19 cellular contexts compared by ENCODE assay signal in the genomic region with DNA sequence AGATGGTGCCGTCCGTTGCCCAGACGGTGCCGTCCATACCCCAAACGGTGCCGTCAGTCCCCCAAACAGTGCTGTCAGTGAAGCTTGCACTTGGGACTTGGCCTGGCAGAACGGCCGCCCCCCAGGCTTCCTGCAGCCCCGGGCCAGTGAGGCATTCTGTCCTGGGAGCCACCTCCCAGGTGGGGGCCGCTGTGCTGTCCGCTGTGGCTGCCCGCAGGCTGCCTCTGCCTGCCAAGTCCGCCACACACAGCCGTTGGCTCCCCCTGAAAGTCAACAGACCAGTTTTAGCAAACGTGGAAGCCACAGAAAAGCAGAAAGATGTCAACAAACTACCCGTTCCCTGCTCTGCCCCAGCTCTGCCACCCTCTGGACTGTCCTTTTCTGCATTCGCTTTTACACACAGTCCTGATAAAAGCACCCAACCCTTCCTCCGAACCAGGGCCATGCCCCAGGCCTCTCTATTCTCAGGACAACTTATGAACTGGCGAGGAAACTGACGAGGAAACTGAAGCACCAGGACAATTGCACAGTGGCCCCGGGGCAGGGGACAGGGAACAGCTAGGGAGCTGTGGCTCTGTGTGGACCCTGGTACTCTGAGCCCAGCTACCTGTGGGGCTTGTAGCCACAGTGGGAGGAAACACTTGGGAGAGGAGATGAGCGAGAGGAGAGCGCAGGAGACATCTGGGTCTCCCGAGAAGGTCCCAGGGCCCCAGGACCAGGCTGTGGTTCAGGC. TPM values are rescaled to one million over a fixed set of nuclear protein-coding genes. Genes with fewer than 3 reads are reported as not detected.
DNase-seq lines count a peak whose midpoint lies in the region; ATAC-seq and TF ChIP-seq lines count a peak whose summit lies in the region.
"Had no signal": no experiment of that assay in that cellular context is flagged by ENCODE, and none has a peak within 500 bp of the region (broad histone marks: within the 10 kb centered on the region; RNA-seq: fewer than 3 reads in every experiment).

No MANE protein-coding gene starts in this region.

- peaks cover 8% of the 10 kb centered on the region for H3K27me3 Mint-ChIP-seq in CD8-positive, alpha-beta T cell (ENCODE audit: low read depth)
- H3K27me3 Mint-ChIP-seq in activated T-cell treated with anti-CD3 and anti-CD28 coated beads, Interleukin-2, amount 50 U/mL, for 72 hours (ENCODE audit: low read depth) = peaks cover 8% of the 10 kb centered on the region
- H3K27me3 Mint-ChIP-seq: activated CD4-positive, alpha-beta T cell treated with anti-CD3 and anti-CD28 coated beads, Interleukin-2, amount 10 ng/mL, durations not matched to agents 7 days and 5 days had no signal

- H3K9ac ChIP-seq in mammary epithelial cell (ENCODE audit: insufficient read depth, low read length) = no peak overlapping the region
- peak overlapping the region; percentile 9 for H3K9ac ChIP-seq in neural cell (ENCODE audit: low read length)
- no peak overlapping the region for H3K9ac ChIP-seq in trophoblast cell (ENCODE audit: low read length)

- H3K23ac ChIP-seq in trophoblast cell (ENCODE audit: low read length) = no peak overlapping the region

- no peaks in the 10 kb centered on the region for H4K20me1 ChIP-seq in mammary epithelial cell (ENCODE audit: insufficient read depth, low read length)
- no peaks in the 10 kb centered on the region for H4K20me1 ChIP-seq in neural cell (ENCODE audit: insufficient read depth)

- no peak overlapping the region for H3K4me3 Mint-ChIP-seq in CD8-positive, alpha-beta T cell
- no peak overlapping the region for H3K4me3 Mint-ChIP-seq in activated T-cell treated with anti-CD3 and anti-CD28 coated beads, Interleukin-2, amount 50 U/mL, for 72 hours
- H3K4me3 Mint-ChIP-seq: activated CD4-positive, alpha-beta T cell treated with anti-CD3 and anti-CD28 coated beads, Interleukin-2, amount 10 ng/mL, durations not matched to agents 7 days and 5 days; activated naive CD8-positive, alpha-beta T cell treated with anti-CD3 and anti-CD28 coated beads for 36 hours; neural crest cell had no signal

- no peak overlapping the region for H2BK12ac ChIP-seq in trophoblast cell (ENCODE audit: low read length)

- DNase-seq in CD8-positive, alpha-beta T cell = no peak
- DNase-seq in LNCaP clone FGC (ENCODE audit: low read depth) (peak; percentile 22), mammary epithelial cell (no peak), trophoblast cell (no peak)
- DNase-seq in activated T-cell treated with anti-CD3 and anti-CD28 coated beads, Interleukin-2, amount 50 U/mL, for 72 hours = no peak
- DNase-seq in effector memory CD4-positive, alpha-beta T cell = no peak
- DNase-seq: activated CD4-positive, alpha-beta T cell treated with anti-CD3 and anti-CD28 coated beads, Interleukin-2, amount 10 ng/mL, durations not matched to agents 7 days and 5 days; activated naive CD8-positive, alpha-beta T cell treated with anti-CD3 and anti-CD28 coated beads for 36 hours; activated T-cell treated with anti-CD3 and anti-CD28 coated beads, Interleukin-2, amount 50 U/mL, for 1 hour; caudate nucleus; SIG-M5; stimulated activated CD4-positive, alpha-beta T cell treated with anti-CD3 and anti-CD28 coated beads, Interleukin-4, amount 100 ng/mL, for 1 hour; stimulated activated CD8-positive, alpha-beta memory T cell treated with anti-CD3 and anti-CD28 coated beads, Interleukin-4, amount 100 ng/mL, for 48 hours had no signal

- POLR2A ChIA-PET in CD8-positive, alpha-beta T cell (lab: Charles Lee) = no interaction called here

- H3K4ac ChIP-seq in trophoblast cell (ENCODE audit: low read depth, low read length) = no peak overlapping the region

- no TSS peak for BruUV-seq in mammary epithelial cell (replicated peaks; lab: Mats Ljungman, UMichigan)

- dilution Hi-C loops in mammary epithelial cell (cut with HindIII; ENCODE audit: low sequenced_read_pairs) = no loop called here

- no peak overlapping the region for H2BK120ac ChIP-seq in trophoblast cell (ENCODE audit: insufficient read depth, low read length, poor library complexity)

- H4K91ac ChIP-seq in trophoblast cell (ENCODE audit: low read depth, low read length) = no peak overlapping the region

- H3K9me3 Mint-ChIP-seq in CD8-positive, alpha-beta T cell = no peaks in the 10 kb centered on the region
- H3K9me3 Mint-ChIP-seq in activated T-cell treated with anti-CD3 and anti-CD28 coated beads, Interleukin-2, amount 50 U/mL, for 72 hours = no peaks in the 10 kb centered on the region
- H3K9me3 Mint-ChIP-seq: activated CD4-positive, alpha-beta T cell treated with anti-CD3 and anti-CD28 coated beads, Interleukin-2, amount 10 ng/mL, durations not matched to agents 7 days and 5 days; activated naive CD8-positive, alpha-beta T cell treated with anti-CD3 and anti-CD28 coated beads for 36 hours; neural crest cell had no signal

- TF ChIP-seq RAD21 in neural cell (conservative IDR thresholded peaks at IDR 0.05) = no peak

- no peak overlapping the region for H2BK5ac ChIP-seq in trophoblast cell (ENCODE audit: low read depth, low read length, poor library complexity)

- no peaks in the 10 kb centered on the region for H3K36me3 ChIP-seq in CD8-positive, alpha-beta T cell (ENCODE audit: insufficient read depth, low read length)
- H3K36me3 ChIP-seq in mammary epithelial cell (ENCODE audit: insufficient read depth, low read length) = no peaks in the 10 kb centered on the region
- no peaks in the 10 kb centered on the region for H3K36me3 ChIP-seq in neural cell (ENCODE audit: insufficient read depth, low read length)
- no peaks in the 10 kb centered on the region for H3K36me3 ChIP-seq in effector memory CD4-positive, alpha-beta T cell (ENCODE audit: control insufficient read depth, insufficient read depth, low read length)
- no peaks in the 10 kb centered on the region for H3K36me3 ChIP-seq in trophoblast cell (ENCODE audit: control insufficient read depth in 1 of 2, insufficient read depth in 2 of 2, low read length in 2 of 2)
- H3K36me3 ChIP-seq: gastroesophageal sphincter had no signal

- in situ Hi-C loops in mammary epithelial cell (cut with MboI; ENCODE audit: low sequenced_read_pairs in 2 of 2) = no loop called here

- H2AFZ ChIP-seq in mammary epithelial cell (ENCODE audit: low read depth, low read length) (peak overlapping the region; percentile 37), neural cell (ENCODE audit: low read depth, low read length) (no peak overlapping the region), trophoblast cell (ENCODE audit: insufficient read depth, low read length, poor library complexity) (no peak overlapping the region)

- H3K79me2 ChIP-seq in mammary epithelial cell (ENCODE audit: insufficient read depth, low read length) (no peaks in the 10 kb centered on the region), neural cell (replicated peaks; ENCODE audit: insufficient read depth, low read length) (no peaks in the 10 kb centered on the region), trophoblast cell (ENCODE audit: control insufficient read depth, insufficient read depth, low read length, poor library complexity) (no peaks in the 10 kb centered on the region)

- no peaks in the 10 kb centered on the region for H3K4me1 ChIP-seq in CD8-positive, alpha-beta T cell (ENCODE audit: insufficient read depth, low read length)
- peaks cover 7% of the 10 kb centered on the region for H3K4me1 ChIP-seq in mammary epithelial cell (ENCODE audit: insufficient read depth, low read length)
- no peaks in the 10 kb centered on the region for H3K4me1 ChIP-seq in effector memory CD4-positive, alpha-beta T cell (ENCODE audit: control insufficient read depth, insufficient read depth, low read length, poor library complexity, severe bottlenecking)
- no peaks in the 10 kb centered on the region for H3K4me1 ChIP-seq in trophoblast cell (ENCODE audit: control insufficient read depth in 1 of 2, insufficient read depth in 2 of 2, low read length in 2 of 2)

- no peak overlapping the region for H4K12ac ChIP-seq in trophoblast cell (ENCODE audit: low read depth, low read length)

- H3K14ac ChIP-seq in trophoblast cell (ENCODE audit: low read length) = no peak overlapping the region

- H3F3A ChIP-seq in neural cell (ENCODE audit: insufficient read depth, low read length, poor library complexity, severe bottlenecking) = no peaks in the 10 kb centered on the region

- no peak overlapping the region for H3K4me3 ChIP-seq in CD8-positive, alpha-beta T cell (ENCODE audit: low read depth, low read length)
- no peak overlapping the region for H3K4me3 ChIP-seq in LNCaP clone FGC (ENCODE audit: low read depth, low read length)
- H3K4me3 ChIP-seq in mammary epithelial cell (replicated peaks in 1 of 3; ENCODE audit: insufficient read depth in 1 of 3, low read depth in 2 of 3, low read length in 3 of 3) = no peak overlapping the region
- H3K4me3 ChIP-seq in neural cell (ENCODE audit: low read length) = no peak overlapping the region
- no peak overlapping the region for H3K4me3 ChIP-seq in effector memory CD4-positive, alpha-beta T cell (ENCODE audit: insufficient read depth, low read depth, low read length, poor library complexity, severe bottlenecking)
- H3K4me3 ChIP-seq in trophoblast cell (ENCODE audit: low read depth, low read length) = no peak overlapping the region
- H3K4me3 ChIP-seq: gastroesophageal sphincter, GM12878, lung had no signal

- intact Hi-C loops in CD8-positive, alpha-beta T cell (cut with DNase I, micrococcal nuclease) = no loop called here
- intact Hi-C loops in mammary epithelial cell (cut with micrococcal nuclease) = no loop called here

- no peaks in the 10 kb centered on the region for H3K79me1 ChIP-seq in trophoblast cell (ENCODE audit: low read length)

- H3K27me3 ChIP-seq in CD8-positive, alpha-beta T cell (ENCODE audit: insufficient read depth, low read length) = no peaks in the 10 kb centered on the region
- no peaks in the 10 kb centered on the region for H3K27me3 ChIP-seq in mammary epithelial cell (ENCODE audit: insufficient read depth, low read length)
- no peaks in the 10 kb centered on the region for H3K27me3 ChIP-seq in neural cell (ENCODE audit: insufficient read depth, low read depth, low read length)
- H3K27me3 ChIP-seq in effector memory CD4-positive, alpha-beta T cell (replicated peaks; ENCODE audit: control insufficient read depth, insufficient read depth, low read length, poor library complexity, severe bottlenecking) = no peaks in the 10 kb centered on the region
- no peaks in the 10 kb centered on the region for H3K27me3 ChIP-seq in trophoblast cell (ENCODE audit: insufficient read depth, low read length)
- H3K27me3 ChIP-seq: gastroesophageal sphincter had no signal

- no peaks in the 10 kb centered on the region for H3K9me3 ChIP-seq in CD8-positive, alpha-beta T cell (ENCODE audit: low read length)
- H3K9me3 ChIP-seq in mammary epithelial cell (replicated peaks; ENCODE audit: insufficient read depth, low read length) (no peaks in the 10 kb centered on the region), neural cell (ENCODE audit: low read length) (no peaks in the 10 kb centered on the region), trophoblast cell (ENCODE audit: insufficient read depth, low read depth, low read length) (peaks cover 5% of the 10 kb centered on the region)
- H3K9me3 ChIP-seq in effector memory CD4-positive, alpha-beta T cell (ENCODE audit: control insufficient read depth, low read length) = no peaks in the 10 kb centered on the region
- H3K9me3 ChIP-seq: gastroesophageal sphincter had no signal

- H3K18ac ChIP-seq in trophoblast cell (ENCODE audit: low read length) = no peak overlapping the region

- WGBS in mammary epithelial cell (ENCODE audit: low coverage, missing lambda C conversion rate) = 32% methylated on average over 24 of the region's 24 CpGs
- no CpG with 5 or more reads among the region's 24 CpGs for WGBS in trophoblast cell (ENCODE audit: extremely low coverage, insufficient coverage, insufficient read length)

- no peak overlapping the region for H3K4me2 ChIP-seq in mammary epithelial cell (ENCODE audit: insufficient read depth, low read depth, low read length)
- H3K4me2 ChIP-seq in neural cell (ENCODE audit: low read length) = no peak overlapping the region
- H3K4me2 ChIP-seq in trophoblast cell (ENCODE audit: low read length) = no peak overlapping the region

- no peak overlapping the region for H2AK5ac ChIP-seq in trophoblast cell (ENCODE audit: low read length)

- no peak overlapping the region for H4K8ac ChIP-seq in trophoblast cell (ENCODE audit: low read depth, low read length)

- peak overlapping the region; percentile 32 for H3K27ac Mint-ChIP-seq in CD8-positive, alpha-beta T cell
- no peak overlapping the region for H3K27ac Mint-ChIP-seq in activated T-cell treated with anti-CD3 and anti-CD28 coated beads, Interleukin-2, amount 50 U/mL, for 72 hours
- H3K27ac Mint-ChIP-seq: activated CD4-positive, alpha-beta T cell treated with anti-CD3 and anti-CD28 coated beads, Interleukin-2, amount 10 ng/mL, durations not matched to agents 7 days and 5 days; activated naive CD8-positive, alpha-beta T cell treated with anti-CD3 and anti-CD28 coated beads for 36 hours had no signal

- no peak overlapping the region for H3K27ac ChIP-seq in CD8-positive, alpha-beta T cell (ENCODE audit: low read depth, low read length)
- no peak overlapping the region for H3K27ac ChIP-seq in mammary epithelial cell (ENCODE audit: insufficient read depth, low read depth, low read length)
- H3K27ac ChIP-seq in neural cell (ENCODE audit: low read length) = peak overlapping the region; percentile 8
- H3K27ac ChIP-seq in effector memory CD4-positive, alpha-beta T cell (ENCODE audit: insufficient read depth, low read length, poor library complexity, severe bottlenecking) = no peak overlapping the region
- H3K27ac ChIP-seq in trophoblast cell (ENCODE audit: low read depth, low read length) = no peak overlapping the region
- H3K27ac ChIP-seq: gastroesophageal sphincter had no signal

- H3K36me3 Mint-ChIP-seq in CD8-positive, alpha-beta T cell = no peaks in the 10 kb centered on the region
- no peaks in the 10 kb centered on the region for H3K36me3 Mint-ChIP-seq in activated T-cell treated with anti-CD3 and anti-CD28 coated beads, Interleukin-2, amount 50 U/mL, for 72 hours (ENCODE audit: insufficient read depth in 2 of 2)
- H3K36me3 Mint-ChIP-seq: activated naive CD8-positive, alpha-beta T cell treated with anti-CD3 and anti-CD28 coated beads for 36 hours had no signal

- no peak for TF ChIP-seq CTCF in CD8-positive, alpha-beta T cell (IDR thresholded peaks at IDR 0.05)
- TF ChIP-seq CTCF in LNCaP clone FGC (IDR thresholded peaks at IDR 0.05; ENCODE audit: control insufficient read depth, extremely low read depth, insufficient read depth) (peak; percentile 37), mammary epithelial cell (conservative IDR thresholded peaks at IDR 0.05 in 1 of 2, IDR thresholded peaks at IDR 0.05 in 1 of 2; ENCODE audit: extremely low read depth in 1 of 2, insufficient read depth in 1 of 2, low read depth in 1 of 2, low read length in 2 of 2) (no peak), neural cell (IDR thresholded peaks at IDR 0.05; ENCODE audit: poor library complexity, severe bottlenecking) (no peak)

- no peak for TF ChIP-seq EP300 in neural cell (conservative IDR thresholded peaks at IDR 0.05; ENCODE audit: poor library complexity, severe bottlenecking)

- ATAC-seq in CD8-positive, alpha-beta T cell = no peak
- no peak for ATAC-seq in activated T-cell treated with anti-CD3 and anti-CD28 coated beads, Interleukin-2, amount 50 U/mL, for 72 hours (replicated peaks in 1 of 2)
- no peak for ATAC-seq in HG02588 (IDR thresholded peaks at IDR 0.05; ENCODE audit: unreplicated experiment)
- ATAC-seq: gastroesophageal sphincter, GM12878 had no signal

- H3K4me1 Mint-ChIP-seq in CD8-positive, alpha-beta T cell (ENCODE audit: low read depth) = no peaks in the 10 kb centered on the region
- H3K4me1 Mint-ChIP-seq in activated T-cell treated with anti-CD3 and anti-CD28 coated beads, Interleukin-2, amount 50 U/mL, for 72 hours (ENCODE audit: low read depth) = no peaks in the 10 kb centered on the region
- H3K4me1 Mint-ChIP-seq: activated CD4-positive, alpha-beta T cell treated with anti-CD3 and anti-CD28 coated beads, Interleukin-2, amount 10 ng/mL, durations not matched to agents 7 days and 5 days; activated naive CD8-positive, alpha-beta T cell treated with anti-CD3 and anti-CD28 coated beads for 36 hours had no signal

- CTCF ChIA-PET in CD8-positive, alpha-beta T cell (lab: Charles Lee) = interaction anchor here (0.6 to 0.9 kb wide), 2 partner anchors 9 to 1877 kb away, joined by 3 to 4 read pairs; no protein-coding TSS in a partner anchor
- CTCF ChIA-PET in mammary epithelial cell (lab: Charles Lee; ENCODE audit: low non-redundant PET) = no interaction called here

- H3K9me2 ChIP-seq in neural cell (ENCODE audit: insufficient read depth, low read length) = no peaks in the 10 kb centered on the region

RNA-seq across cellular contexts. Expression of a gene that starts 39.6 kb away (rescaled TPM):
- 10 to 100 TPM; 11.6 to 13.7 TPM for total RNA-seq in CD8-positive, alpha-beta T cell
- total RNA-seq in mammary epithelial cell = 10 to 100 TPM; 31.0 to 39.2 TPM
- 25.2 TPM for polyA plus RNA-seq in mammary epithelial cell
- polyA minus RNA-seq in mammary epithelial cell = 28.5 TPM
- 2.3 and 2.7 TPM in 2 replicates for polyA plus RNA-seq in neural cell
- polyA minus RNA-seq in neural cell = 3.8 and 4.6 TPM in 2 replicates
- total RNA-seq in activated T-cell treated with anti-CD3 and anti-CD28 coated beads, Interleukin-2, amount 50 U/mL, for 72 hours = 10 to 100 TPM in 1 of 2 donors, 1 to 10 TPM in 1; 4.9 to 12.4 TPM
- polyA plus RNA-seq in trophoblast cell (2013) = 31.7 and 33.2 TPM in 2 replicates
